In genomic region chr22:32958021-32958420, GRCh38 we compare ENCODE assay signal across 28 cellular contexts.
DNase-seq lines count a peak whose midpoint lies in the region; ATAC-seq and TF ChIP-seq lines count a peak whose summit lies in the region.
"Had no signal": no experiment of that assay in that cellular context is flagged by ENCODE, and none has a peak within 500 bp of the region (broad histone marks: within the 10 kb centered on the region; RNA-seq: fewer than 3 reads in every experiment).

No MANE protein-coding gene starts in this region.

- H3K4me1 ChIP-seq in right cardiac atrium (ENCODE audit: control insufficient read depth, insufficient read depth, low read length) (peaks cover 3% of the 10 kb centered on the region), smooth muscle cell (ENCODE audit: low read depth) (peaks cover 15% of the 10 kb centered on the region)
- H3K4me1 ChIP-seq: SJCRH30 had no signal

- CTCF ChIA-PET in Calu3 (lab: Charles Lee) = interaction anchor here (0.6 kb wide), 1 partner anchor 35 kb away, joined by 7 read pairs; no protein-coding TSS in a partner anchor

- H3K9ac ChIP-seq in smooth muscle cell (ENCODE audit: low read depth) = no peak overlapping the region
- H3K9ac ChIP-seq: GM23248 had no signal

- BruUV-seq in Calu3 (replicated peaks; lab: Mats Ljungman, UMichigan) = no TSS peak

- peak overlapping the region; percentile 65 for H3K4me2 ChIP-seq in smooth muscle cell

- peak; percentile 32 to 49 for ATAC-seq in right cardiac atrium
- ATAC-seq in HG02642 (IDR thresholded peaks at IDR 0.05; ENCODE audit: poor library complexity, unreplicated experiment) = no peak
- ATAC-seq: Panc1; stimulated activated naive CD8-positive, alpha-beta T cell treated with anti-CD3 and anti-CD28 coated beads, Interleukin-15, Interleukin-2, amounts not matched to agents 100 U/mL and 50 U/mL, for 24 hours had no signal

- H2AFZ ChIP-seq in smooth muscle cell (ENCODE audit: low read depth) = no peak overlapping the region
- H2AFZ ChIP-seq: GM23248 had no signal

- H3K9me3 ChIP-seq in right cardiac atrium (ENCODE audit: control insufficient read depth, low read length) (no peaks in the 10 kb centered on the region), smooth muscle cell (replicated peaks; ENCODE audit: low read depth) (no peaks in the 10 kb centered on the region)
- H3K9me3 ChIP-seq: SJCRH30, vagina had no signal

- peaks cover 35% of the 10 kb centered on the region for H3K4me1 Mint-ChIP-seq in endothelial cell (ENCODE audit: unreplicated experiment)
- no peaks in the 10 kb centered on the region for H3K4me1 Mint-ChIP-seq in Calu3 (ENCODE audit: low read depth, unreplicated experiment)
- H3K4me1 Mint-ChIP-seq: activated CD4-positive, alpha-beta T cell treated with anti-CD3 and anti-CD28 coated beads, Interleukin-2, amount 10 ng/mL, durations not matched to agents 24 days and 14 days; activated naive CD8-positive, alpha-beta T cell treated with anti-CD3 and anti-CD28 coated beads, Interleukin-2, amount 10 ng/mL, durations not matched to agents 7 days and 5 days; CD4-positive, alpha-beta memory T cell; central memory CD8-positive, alpha-beta T cell had no signal

- H3K79me2 ChIP-seq in smooth muscle cell (ENCODE audit: low read depth) = no peaks in the 10 kb centered on the region

- H3K27me3 Mint-ChIP-seq in endothelial cell (ENCODE audit: unreplicated experiment) (peaks cover 2% of the 10 kb centered on the region), Calu3 (ENCODE audit: unreplicated experiment) (peaks cover 29% of the 10 kb centered on the region)
- H3K27me3 Mint-ChIP-seq: activated CD4-positive, alpha-beta T cell treated with anti-CD3 and anti-CD28 coated beads, Interleukin-2, amount 10 ng/mL, durations not matched to agents 24 days and 14 days; activated naive CD8-positive, alpha-beta T cell treated with anti-CD3 and anti-CD28 coated beads, Interleukin-2, amount 10 ng/mL, durations not matched to agents 7 days and 5 days; activated T-cell treated with anti-CD3 and anti-CD28 coated beads, Interleukin-2, amount 50 U/mL, for 24 hours had no signal

- H4K20me1 ChIP-seq in smooth muscle cell (ENCODE audit: low read depth) = no peaks in the 10 kb centered on the region

- peaks cover 8% of the 10 kb centered on the region for H3F3A ChIP-seq in smooth muscle cell (ENCODE audit: low read depth)

- H3K4me3 ChIP-seq in right cardiac atrium (ENCODE audit: low read length) (no peak overlapping the region), smooth muscle cell (no peak overlapping the region)
- H3K4me3 ChIP-seq: dorsolateral prefrontal cortex, GM23248, SJCRH30, vagina had no signal

- H3K27ac ChIP-seq in right cardiac atrium (ENCODE audit: low read length) (no peak overlapping the region), smooth muscle cell (ENCODE audit: low read depth) (no peak overlapping the region)
- H3K27ac ChIP-seq: 22Rv1, dorsolateral prefrontal cortex, GM23248, SJCRH30, vagina had no signal

- no peak for TF ChIP-seq CTCF in endothelial cell (IDR thresholded peaks at IDR 0.05; ENCODE audit: unreplicated experiment)
- TF ChIP-seq CTCF in smooth muscle cell (IDR thresholded peaks at IDR 0.05; ENCODE audit: borderline replicate concordance, insufficient read depth, poor library complexity, severe bottlenecking) = no peak
- TF ChIP-seq CTCF in Calu3 (IDR thresholded peaks at IDR 0.05; ENCODE audit: unreplicated experiment) = no peak

- no peaks in the 10 kb centered on the region for H3K27me3 ChIP-seq in right cardiac atrium (ENCODE audit: control insufficient read depth, insufficient read depth)
- no peaks in the 10 kb centered on the region for H3K27me3 ChIP-seq in smooth muscle cell (ENCODE audit: low read depth)
- H3K27me3 ChIP-seq: dorsolateral prefrontal cortex, SJCRH30, vagina had no signal

- no peaks in the 10 kb centered on the region for H3K36me3 Mint-ChIP-seq in endothelial cell (ENCODE audit: low read depth, unreplicated experiment)
- no peaks in the 10 kb centered on the region for H3K36me3 Mint-ChIP-seq in Calu3 (ENCODE audit: insufficient read depth, unreplicated experiment)
- H3K36me3 Mint-ChIP-seq: activated naive CD8-positive, alpha-beta T cell treated with anti-CD3 and anti-CD28 coated beads, Interleukin-2, amount 10 ng/mL, durations not matched to agents 7 days and 5 days; CD4-positive, alpha-beta memory T cell had no signal

- H3K9me3 Mint-ChIP-seq in endothelial cell (ENCODE audit: unreplicated experiment) = no peaks in the 10 kb centered on the region
- H3K9me3 Mint-ChIP-seq in Calu3 (ENCODE audit: low read depth, unreplicated experiment) = no peaks in the 10 kb centered on the region
- H3K9me3 Mint-ChIP-seq: activated CD4-positive, alpha-beta T cell treated with anti-CD3 and anti-CD28 coated beads, Interleukin-2, amount 10 ng/mL, durations not matched to agents 24 days and 14 days; activated naive CD8-positive, alpha-beta T cell treated with anti-CD3 and anti-CD28 coated beads, Interleukin-2, amount 10 ng/mL, durations not matched to agents 7 days and 5 days; activated T-cell treated with anti-CD3 and anti-CD28 coated beads, Interleukin-2, amount 50 U/mL, for 24 hours; CD4-positive, alpha-beta memory T cell; central memory CD8-positive, alpha-beta T cell; T-helper 1 cell treated with Interleukin-12 subunit alpha and Interleukin-12 subunit beta and Interleukin-4 antibody, amounts not matched to agents 30 μg/mL and 1 μg/mL, for 36 hours had no signal

- no peaks in the 10 kb centered on the region for H3K36me3 ChIP-seq in smooth muscle cell (ENCODE audit: low read depth)
- H3K36me3 ChIP-seq: SJCRH30, vagina had no signal

- 24% methylated on average over 6 of the region's 6 CpGs for WGBS in right cardiac atrium
- 57% methylated on average over 6 of the region's 6 CpGs for WGBS in smooth muscle cell (ENCODE audit: low lambda C conversion rate)

- H3K4me3 Mint-ChIP-seq in endothelial cell (ENCODE audit: unreplicated experiment) (no peak overlapping the region), Calu3 (ENCODE audit: low read depth, unreplicated experiment) (no peak overlapping the region)
- H3K4me3 Mint-ChIP-seq: activated CD4-positive, alpha-beta T cell treated with anti-CD3 and anti-CD28 coated beads, Interleukin-2, amount 10 ng/mL, durations not matched to agents 24 days and 14 days; activated naive CD8-positive, alpha-beta T cell treated with anti-CD3 and anti-CD28 coated beads, Interleukin-2, amount 10 ng/mL, durations not matched to agents 7 days and 5 days; activated T-cell treated with anti-CD3 and anti-CD28 coated beads, Interleukin-2, amount 50 U/mL, for 24 hours; CD4-positive, alpha-beta memory T cell; central memory CD8-positive, alpha-beta T cell; T-helper 1 cell treated with Interleukin-12 subunit alpha and Interleukin-12 subunit beta and Interleukin-4 antibody, amounts not matched to agents 30 μg/mL and 1 μg/mL, for 36 hours had no signal

- peak; percentile 44 for DNase-seq in NCI-H82 (lab: John Stamatoyannopoulos, UW)
- no peak for DNase-seq in NCI-H82 treated with DMSO at 0.1 percent for 48 hours (lab: John Stamatoyannopoulos, UW; ENCODE audit: unreplicated experiment)
- no peak for DNase-seq in endothelial cell (ENCODE audit: low spot score)
- DNase-seq in right cardiac atrium = no peak
- DNase-seq in smooth muscle cell (lab: John Stamatoyannopoulos, UW; ENCODE audit: unreplicated experiment) = no peak
- DNase-seq in Calu3 = no peak
- no peak for DNase-seq in NCI-H1694 treated with DMSO at 0.1 percent for 48 hours (lab: John Stamatoyannopoulos, UW)
- DNase-seq: activated CD4-positive, alpha-beta T cell treated with anti-CD3 and anti-CD28 coated beads, Interleukin-2, amount 10 ng/mL, durations not matched to agents 24 days and 14 days; activated gamma-delta T cell; activated naive CD8-positive, alpha-beta T cell treated with anti-CD3 and anti-CD28 coated beads, Interleukin-2, amount 10 ng/mL, durations not matched to agents 7 days and 5 days; activated T-cell treated with anti-CD3 and anti-CD28 coated beads, Interleukin-2, amount 50 U/mL, for 24 hours; CD4-positive, alpha-beta memory T cell; DMS 273 treated with DMSO at 0.1 percent for 48 hours; dorsolateral prefrontal cortex; GM23248; IMR-90; mesenchymal stem cell; NCI-H1048; NCI-H187; NCI-H2171 treated with DMSO at 0.1 percent for 48 hours; SJCRH30; stimulated activated naive CD8-positive, alpha-beta T cell treated with anti-CD3 and anti-CD28 coated beads, Interleukin-15, Interleukin-2, amounts not matched to agents 100 U/mL and 50 U/mL, for 24 hours had no signal

- peak overlapping the region; percentile 66 for H3K27ac Mint-ChIP-seq in endothelial cell (ENCODE audit: unreplicated experiment)
- no peak overlapping the region for H3K27ac Mint-ChIP-seq in Calu3 (ENCODE audit: unreplicated experiment)
- H3K27ac Mint-ChIP-seq: activated CD4-positive, alpha-beta T cell treated with anti-CD3 and anti-CD28 coated beads, Interleukin-2, amount 10 ng/mL, durations not matched to agents 24 days and 14 days; activated naive CD8-positive, alpha-beta T cell treated with anti-CD3 and anti-CD28 coated beads, Interleukin-2, amount 10 ng/mL, durations not matched to agents 7 days and 5 days; activated T-cell treated with anti-CD3 and anti-CD28 coated beads, Interleukin-2, amount 50 U/mL, for 24 hours; T-helper 1 cell treated with Interleukin-12 subunit alpha and Interleukin-12 subunit beta and Interleukin-4 antibody, amounts not matched to agents 30 μg/mL and 1 μg/mL, for 36 hours had no signal

- intact Hi-C loops in right cardiac atrium (cut with DNase I) = no loop called here
- intact Hi-C loops in Calu3 (cut with micrococcal nuclease; ENCODE audit: unreplicated experiment) = no loop called here
